In genomic region chr2:237410949-237411635, GRCh38 we compare ENCODE assay signal across 13 cellular contexts. TPM values are rescaled to one million over a fixed set of nuclear protein-coding genes. Genes with fewer than 3 reads are reported as not detected.
DNase-seq lines count a peak whose midpoint lies in the region; ATAC-seq and TF ChIP-seq lines count a peak whose summit lies in the region.
"Had no signal": no experiment of that assay in that cellular context is flagged by ENCODE, and none has a peak within 500 bp of the region (broad histone marks: within the 10 kb centered on the region; RNA-seq: fewer than 3 reads in every experiment).

No MANE protein-coding gene starts in this region.

- TF ChIP-seq CTCF in BJ (IDR thresholded peaks at IDR 0.05; ENCODE audit: insufficient read depth, low read depth, low read length), result no peak
- no peak for TF ChIP-seq CTCF in astrocyte of the cerebellum (IDR thresholded peaks at IDR 0.05; ENCODE audit: low read depth, low read length, missing control alignments)
- no peak for TF ChIP-seq CTCF in lower leg skin (IDR thresholded peaks at IDR 0.05)

- POLR2A ChIA-PET in BJ (lab: Charles Lee), result interaction anchor here (0.5 to 1.4 kb wide), 9 partner anchors 9 to 277 kb away, joined by 3 to 4 read pairs (median 3); no protein-coding TSS in a partner anchor

- peak overlapping the region in 18 of 21 experiments; percentile 30 to 90 (median 74) for H3K27ac ChIP-seq in skin epidermis

- intact Hi-C loops in lower leg skin (cut with DNase I; ENCODE audit: low total_unique reads), result no loop called here

- TF ChIP-seq POLR2A in lower leg skin (IDR thresholded peaks at IDR 0.05), result no peak

- ATAC-seq in HG02588 (IDR thresholded peaks at IDR 0.05; ENCODE audit: unreplicated experiment) (no peak), GM21390 (IDR thresholded peaks at IDR 0.05; ENCODE audit: unreplicated experiment) (no peak)
- ATAC-seq: naive thymus-derived CD8-positive, alpha-beta T cell had no signal

- CTCF ChIA-PET in BJ (lab: Yijun Ruan, JAX), result interaction anchor here (0.8 to 5.9 kb wide), 20 partner anchors 10 to 318 kb away, joined by 3 to 44 read pairs (median 4); no protein-coding TSS in a partner anchor

- WGBS in lower leg skin, 2 donors, result 57 to 62% methylated on average over 16 of the region's 16 CpGs

- DNase-seq in BJ (ENCODE audit: low read depth) (no peak), astrocyte of the cerebellum (ENCODE audit: low read depth) (no peak), lower leg skin (ENCODE audit: low spot score in 2 of 2) (no peak), DMS79 (lab: John Stamatoyannopoulos, UW) (no peak), NCI-H1436 treated with DMSO at 0.1 percent for 48 hours (lab: John Stamatoyannopoulos, UW) (no peak)
- DNase-seq: activated CD4-positive, alpha-beta T cell treated with anti-CD3 and anti-CD28 coated beads, Interleukin-2, amount 50 U/mL, for 1 hour; DND-41; naive thymus-derived CD8-positive, alpha-beta T cell; OCI-M1; T-helper 2 cell had no signal

- in situ Hi-C loops in astrocyte of the cerebellum (cut with HindIII; ENCODE audit: low sequenced_read_pairs), result no loop called here

- H3K27me3 ChIP-seq in BJ (ENCODE audit: control insufficient read depth, insufficient read depth, low read length), result no peaks in the 10 kb centered on the region

- H3K4me3 ChIP-seq in BJ (ENCODE audit: low read depth, low read length) (peak overlapping the region; percentile 94), astrocyte of the cerebellum (ENCODE audit: low read depth, low read length) (peak overlapping the region; percentile 60), lower leg skin (ENCODE audit: low read depth, poor library complexity, severe bottlenecking) (peak overlapping the region; percentile 42), skin epidermis (peak overlapping the region; percentile 27 to 41 (median 36))

- peaks cover 8% of the 10 kb centered on the region for H3K36me3 ChIP-seq in BJ (ENCODE audit: control insufficient read depth, insufficient read depth, low read length)

RNA-seq across cellular contexts. Expression of gene COL6A3, which starts 2.9 kb away (rescaled TPM):
- 522 and 695 TPM in 2 replicates for polyA plus RNA-seq in BJ (2011; rRNA removed)
- 839 and 1,058 TPM in 2 replicates for polyA minus RNA-seq in BJ (2011; rRNA and poly(A)+ RNA removed)
- total RNA-seq in lower leg skin, result 100 to 1,000 TPM in 1 of 4 donors, 10 to 100 TPM in 3; 43.1 to 204 (median 62.4) TPM

Comparison
In these comparisons a context has a peak if more than half of its experiments do, and no peak if none do; other contexts are left out.
1. H3K4me3 ChIP-seq: peak in every context shown above with its lines; median percentile 94 in BJ; 60 in astrocyte of the cerebellum; 42 in lower leg skin; 36 in skin epidermis.